Comparison of ENCODE assay signal across 20 cellular contexts in the genomic region with DNA sequence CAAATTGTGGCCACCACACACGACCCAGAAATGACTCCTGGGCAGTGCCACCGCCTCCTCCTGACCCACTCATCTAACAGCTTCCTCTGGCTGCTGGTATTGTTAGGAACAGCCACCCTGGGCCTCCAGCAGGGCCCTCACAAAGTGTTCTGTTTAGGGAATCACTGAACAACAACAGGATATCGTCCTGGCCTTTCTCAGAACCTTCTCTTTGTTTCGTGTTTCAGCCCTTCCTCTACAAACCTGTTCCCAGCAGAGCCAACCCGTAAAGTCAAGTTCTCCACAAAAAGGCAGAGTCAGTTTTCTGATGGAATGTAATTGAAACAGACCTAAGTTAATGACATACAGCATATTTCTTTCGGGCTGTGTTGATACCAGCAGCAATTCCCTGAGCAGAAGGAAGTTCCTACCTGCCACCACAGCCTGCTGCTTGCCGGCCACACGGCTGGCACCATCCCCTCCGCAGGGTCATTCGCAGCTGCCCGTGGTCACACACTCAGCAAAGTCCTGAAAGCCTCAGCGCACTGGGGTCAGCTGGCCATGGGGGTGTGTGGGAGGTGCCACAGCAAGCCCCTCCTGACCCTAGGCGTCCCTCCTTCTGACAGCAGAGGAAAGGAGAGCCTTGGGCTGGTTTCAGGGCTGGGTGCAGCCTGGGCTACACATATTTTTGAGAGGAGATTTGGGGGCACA.
DNase-seq lines count a peak whose midpoint lies in the region; ATAC-seq and TF ChIP-seq lines count a peak whose summit lies in the region.
"Had no signal": no experiment of that assay in that cellular context is flagged by ENCODE, and none has a peak within 500 bp of the region (broad histone marks: within the 10 kb centered on the region; RNA-seq: fewer than 3 reads in every experiment).

No MANE protein-coding gene starts in this region.

- H3K27me3 Mint-ChIP-seq in neural crest cell (ENCODE audit: low read depth), result no peaks in the 10 kb centered on the region

- TF ChIP-seq CTCF in esophagus squamous epithelium (IDR thresholded peaks at IDR 0.05) (no peak), neural crest cell (conservative IDR thresholded peaks at IDR 0.05) (no peak), upper lobe of right lung (IDR thresholded peaks at IDR 0.05) (no peak)

- ATAC-seq in Right ventricle myocardium superior (ENCODE audit: poor library complexity), result no peak
- ATAC-seq in upper lobe of right lung, result peak; percentile 86
- ATAC-seq: A549; activated T-cell treated with anti-CD3 and anti-CD28 coated beads, Interleukin-2, amount 50 U/mL, for 4 hours had no signal

- H3K9me3 ChIP-seq in esophagus squamous epithelium, result no peaks in the 10 kb centered on the region
- no peaks in the 10 kb centered on the region for H3K9me3 ChIP-seq in upper lobe of right lung
- H3K9me3 ChIP-seq: A549, colonic mucosa had no signal

- H3K27ac ChIP-seq in esophagus squamous epithelium, result peak overlapping the region in 3 of 4 donors; percentile 43 to 77 (median 65)
- peak overlapping the region; percentile 71 for H3K27ac ChIP-seq in upper lobe of right lung
- H3K27ac ChIP-seq: A549, colonic mucosa, HL-60 had no signal

- H3K27me3 ChIP-seq in esophagus squamous epithelium (no peaks in the 10 kb centered on the region), upper lobe of right lung (no peaks in the 10 kb centered on the region)
- H3K27me3 ChIP-seq: colonic mucosa had no signal

- no peaks in the 10 kb centered on the region for H3K36me3 ChIP-seq in esophagus squamous epithelium
- H3K36me3 ChIP-seq in upper lobe of right lung, result no peaks in the 10 kb centered on the region
- H3K36me3 ChIP-seq: colonic mucosa had no signal

- no peak for TF ChIP-seq POLR2A in esophagus squamous epithelium (IDR thresholded peaks at IDR 0.05)

- WGBS in esophagus squamous epithelium, 2 donors, result 55 to 56% methylated on average over 6 to 7 of the region's 13 CpGs

- H3K4me1 ChIP-seq in esophagus squamous epithelium (peaks cover 0 to 8% (median 0%) of the 10 kb centered on the region in 3 donors), upper lobe of right lung (peaks cover 12% of the 10 kb centered on the region)
- H3K4me1 ChIP-seq: A549, colonic mucosa had no signal

- peak; percentile 70 for DNase-seq in cardiac septum (ENCODE audit: low spot score)
- DNase-seq in Right ventricle myocardium superior, result no peak
- DNase-seq in esophagus squamous epithelium (lab: John Stamatoyannopoulos, UW), result no peak
- DNase-seq in neural crest cell (ENCODE audit: low read depth, low spot score), result no peak
- DNase-seq in upper lobe of right lung, result no peak
- no peak for DNase-seq in NCI-H1694 (lab: John Stamatoyannopoulos, UW)
- no peak for DNase-seq in GOT3 (lab: John Stamatoyannopoulos, UW)
- DNase-seq in activated naive CD4-positive, alpha-beta T cell treated with Interleukin-2 at 50 U/mL for 16 hours, result no peak
- DNase-seq: activated CD4-positive, alpha-beta T cell treated with anti-CD3 and anti-CD28 coated beads, Interleukin-2, amount 10 ng/mL, durations not matched to agents 7 days and 5 days; activated T-cell treated with anti-CD3 and anti-CD28 coated beads, Interleukin-2, amount 50 U/mL, for 4 hours; amniotic stem cell; CD4-positive, CD25-positive, alpha-beta regulatory T cell; colonic mucosa; NCI-H2107; NCI-H774; SHP77; stimulated activated CD4-positive, alpha-beta T cell treated with anti-CD3 and anti-CD28 coated beads, Interleukin-4, amount 100 ng/mL, for 1 hour; T-helper 9 cell had no signal

- intact Hi-C loops in cardiac septum (cut with DNase I), result no loop called here
- intact Hi-C loops in Right ventricle myocardium superior (cut with DNase I), result no loop called here
- intact Hi-C loops in esophagus squamous epithelium (cut with DNase I), result no loop called here
- intact Hi-C loops in upper lobe of right lung (cut with DNase I), result no loop called here

- no peaks in the 10 kb centered on the region for H3K36me3 Mint-ChIP-seq in neural crest cell (ENCODE audit: low read depth)
- H3K36me3 Mint-ChIP-seq: CD4-positive, CD25-positive, alpha-beta regulatory T cell had no signal

- H3K4me1 Mint-ChIP-seq in neural crest cell, result peaks cover 22% of the 10 kb centered on the region

- H3K4me3 ChIP-seq in esophagus squamous epithelium, result peak overlapping the region in 1 of 4 donors; percentile 8
- H3K4me3 ChIP-seq in upper lobe of right lung, result no peak overlapping the region
- H3K4me3 ChIP-seq: A549, colonic mucosa had no signal

- peak overlapping the region; percentile 82 for H3K27ac Mint-ChIP-seq in neural crest cell (ENCODE audit: unreplicated experiment)
- H3K27ac Mint-ChIP-seq: activated CD4-positive, alpha-beta T cell treated with anti-CD3 and anti-CD28 coated beads, Interleukin-2, amount 10 ng/mL, durations not matched to agents 7 days and 5 days had no signal

- H3K9me3 Mint-ChIP-seq in neural crest cell, result peaks cover 5% of the 10 kb centered on the region
- H3K9me3 Mint-ChIP-seq: activated CD4-positive, alpha-beta T cell treated with anti-CD3 and anti-CD28 coated beads, Interleukin-2, amount 10 ng/mL, durations not matched to agents 7 days and 5 days; activated T-cell treated with anti-CD3 and anti-CD28 coated beads, Interleukin-2, amount 50 U/mL, for 4 hours; CD4-positive, CD25-positive, alpha-beta regulatory T cell had no signal

- no peak overlapping the region for H3K4me3 Mint-ChIP-seq in neural crest cell
- H3K4me3 Mint-ChIP-seq: activated CD4-positive, alpha-beta T cell treated with anti-CD3 and anti-CD28 coated beads, Interleukin-2, amount 10 ng/mL, durations not matched to agents 7 days and 5 days; activated T-cell treated with anti-CD3 and anti-CD28 coated beads, Interleukin-2, amount 50 U/mL, for 4 hours; CD4-positive, CD25-positive, alpha-beta regulatory T cell had no signal
